In the genomic region with DNA sequence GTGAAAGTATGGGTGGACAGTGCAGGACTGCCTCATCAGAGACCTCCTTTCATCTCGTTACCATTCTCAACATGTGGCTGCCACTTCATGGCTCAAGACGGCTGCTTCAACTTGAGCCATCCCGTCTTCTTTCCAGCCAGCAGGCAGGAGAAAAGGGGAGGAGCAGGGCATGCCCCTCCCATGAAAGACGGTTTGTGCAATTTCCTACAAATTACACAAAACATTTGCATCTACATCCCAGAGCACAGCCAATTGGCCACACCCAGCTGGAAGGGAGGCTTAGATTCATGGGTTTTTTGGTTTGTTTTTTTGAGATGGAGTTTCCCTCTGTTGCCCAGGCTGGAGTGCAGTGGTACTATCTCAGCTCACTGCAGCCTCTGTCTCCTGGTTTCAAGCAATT, we compare ENCODE assay signal across 16 cellular contexts. TPM values are rescaled to one million over a fixed set of nuclear protein-coding genes. Genes with fewer than 3 reads are reported as not detected.
"Had no signal": no experiment of that assay in that cellular context is flagged by ENCODE, and none has a peak within 500 bp of the region (broad histone marks: within the 10 kb centered on the region; RNA-seq: fewer than 3 reads in every experiment).

No MANE protein-coding gene starts in this region.

- H3K4me3 Mint-ChIP-seq: activated CD4-positive, alpha-beta memory T cell treated with anti-CD3 and anti-CD28 coated beads for 36 hours; activated naive CD8-positive, alpha-beta T cell; activated T-cell treated with anti-CD3 and anti-CD28 coated beads, Interleukin-2, amount 50 U/mL, for 4 hours; neural crest cell had no signal

- H3K27me3 Mint-ChIP-seq: activated naive CD8-positive, alpha-beta T cell had no signal

- H3K36me3 Mint-ChIP-seq: activated CD4-positive, alpha-beta memory T cell treated with anti-CD3 and anti-CD28 coated beads for 36 hours; activated naive CD8-positive, alpha-beta T cell had no signal

- ATAC-seq: activated T-cell treated with anti-CD3 and anti-CD28 coated beads, Interleukin-2, amount 50 U/mL, for 4 hours; esophagus mucosa had no signal

- H3K9me3 Mint-ChIP-seq: activated CD4-positive, alpha-beta memory T cell treated with anti-CD3 and anti-CD28 coated beads for 36 hours; activated T-cell treated with anti-CD3 and anti-CD28 coated beads, Interleukin-2, amount 50 U/mL, for 4 hours; neural crest cell had no signal

- H3K4me1 ChIP-seq: breast epithelium had no signal

- H3K36me3 ChIP-seq: breast epithelium had no signal

- H3K4me3 ChIP-seq: breast epithelium, dorsolateral prefrontal cortex, hepatocyte had no signal

- H3K9me3 ChIP-seq: breast epithelium had no signal

- H3K27ac Mint-ChIP-seq: activated CD4-positive, alpha-beta memory T cell treated with anti-CD3 and anti-CD28 coated beads for 36 hours; activated naive CD8-positive, alpha-beta T cell had no signal

- H3K27me3 ChIP-seq: breast epithelium had no signal

- DNase-seq: activated CD4-positive, alpha-beta memory T cell treated with anti-CD3 and anti-CD28 coated beads for 36 hours; activated effector memory CD4-positive, alpha-beta T cell treated with anti-CD3 and anti-CD28 coated beads, Interleukin-2, amount 50 U/mL, for 16 hours; activated T-cell treated with anti-CD3 and anti-CD28 coated beads, Interleukin-2, amount 50 U/mL, for 4 hours; aorta; dorsolateral prefrontal cortex; T1000 had no signal

- H3K27ac ChIP-seq: breast epithelium, dorsolateral prefrontal cortex, hepatocyte, VCaP had no signal

- H3K4me1 Mint-ChIP-seq: neural crest cell had no signal

RNA-seq across cellular contexts. Expression of gene TRIM54, which starts 14.2 kb away (rescaled TPM):
- total RNA-seq: activated CD4-positive, alpha-beta memory T cell treated with anti-CD3 and anti-CD28 coated beads for 36 hours; hepatocyte; lower leg skin; mesenteric fat pad; neural crest cell; osteocyte; renal cortical epithelial cell had no signal

RNA-seq across cellular contexts. Expression of gene DNAJC5G, which starts 21.2 kb away (rescaled TPM):
- total RNA-seq: activated T-cell treated with anti-CD3 and anti-CD28 coated beads, Interleukin-2, amount 50 U/mL, for 4 hours; aorta; breast epithelium; esophagus mucosa; hepatocyte; lower leg skin; mesenteric fat pad; neural crest cell; osteocyte; renal cortical epithelial cell had no signal

RNA-seq across cellular contexts. Expression of gene SLC30A3, which starts 33.6 kb away (rescaled TPM):
- total RNA-seq: esophagus mucosa, mesenteric fat pad, osteocyte had no signal
